ENCODE assay signal across 15 cellular contexts in the genomic region with DNA sequence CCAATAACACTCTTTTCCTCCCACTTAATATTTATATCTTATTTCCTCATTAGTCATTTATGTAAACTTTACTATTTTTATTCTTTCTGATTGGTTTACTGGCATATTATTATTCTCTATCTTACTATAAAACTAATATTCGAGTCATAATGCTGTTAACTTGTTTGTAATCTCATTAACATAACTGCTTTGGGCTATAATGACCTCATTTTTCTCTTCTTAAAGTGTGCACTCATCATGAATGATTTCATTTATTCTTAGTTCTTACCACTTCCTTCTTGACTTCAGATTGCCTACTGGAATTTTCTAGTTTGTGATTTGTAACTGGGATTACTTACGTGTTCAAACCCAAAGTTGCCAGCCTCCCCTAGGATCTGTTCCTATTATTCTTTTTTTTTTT.
"Had no signal": no experiment of that assay in that cellular context is flagged by ENCODE, and none has a peak within 500 bp of the region (broad histone marks: within the 10 kb centered on the region; RNA-seq: fewer than 3 reads in every experiment).

No MANE protein-coding gene starts in this region.

- H3K27ac ChIP-seq: coronary artery, pancreas, upper lobe of right lung had no signal

- H3K27me3 Mint-ChIP-seq: activated naive CD8-positive, alpha-beta T cell treated with anti-CD3 and anti-CD28 coated beads, Interleukin-2, amount 10 ng/mL, durations not matched to agents 7 days and 5 days; activated T-helper 17 cell treated with anti-CD3 and anti-CD28 coated beads, Interleukin-2, amount 50 U/mL, for 72 hours; naive thymus-derived CD8-positive, alpha-beta T cell; stimulated activated naive B cell treated with anti-CD40 and anti-IgM and Interleukin-4, amounts not matched to agents 10 μg/mL and 1 μg/mL and 100 μg/mL, for 72 hours had no signal

- H3K4me1 ChIP-seq: pancreas had no signal

- H3K4me3 Mint-ChIP-seq: activated CD4-positive, alpha-beta memory T cell treated with anti-CD3 and anti-CD28 coated beads for 36 hours; activated naive CD8-positive, alpha-beta T cell treated with anti-CD3 and anti-CD28 coated beads, Interleukin-2, amount 10 ng/mL, durations not matched to agents 7 days and 5 days; activated T-helper 17 cell treated with anti-CD3 and anti-CD28 coated beads, Interleukin-2, amount 50 U/mL, for 72 hours; naive thymus-derived CD8-positive, alpha-beta T cell; stimulated activated naive B cell treated with anti-CD40 and anti-IgM and Interleukin-4, amounts not matched to agents 10 μg/mL and 1 μg/mL and 100 μg/mL, for 72 hours had no signal

- H3K4me1 Mint-ChIP-seq: activated naive CD8-positive, alpha-beta T cell treated with anti-CD3 and anti-CD28 coated beads, Interleukin-2, amount 10 ng/mL, durations not matched to agents 7 days and 5 days; activated T-helper 17 cell treated with anti-CD3 and anti-CD28 coated beads, Interleukin-2, amount 50 U/mL, for 72 hours had no signal

- H3K27me3 ChIP-seq: esophagus squamous epithelium, pancreas, sigmoid colon, upper lobe of right lung had no signal

- FAIRE-seq: endometrium, pancreas had no signal

- H3K36me3 ChIP-seq: esophagus squamous epithelium, pancreas, sigmoid colon, upper lobe of right lung had no signal

- ATAC-seq: activated T-helper 17 cell treated with anti-CD3 and anti-CD28 coated beads, Interleukin-2, amount 50 U/mL, for 72 hours; naive thymus-derived CD8-positive, alpha-beta T cell; pancreas; stimulated activated naive B cell treated with anti-CD40 and anti-IgM and Interleukin-4, amounts not matched to agents 10 μg/mL and 1 μg/mL and 100 μg/mL, for 72 hours; upper lobe of right lung had no signal

- H3K4me3 ChIP-seq: coronary artery, esophagus squamous epithelium, pancreas, sigmoid colon, upper lobe of right lung had no signal

- H3K9me3 Mint-ChIP-seq: activated CD4-positive, alpha-beta memory T cell treated with anti-CD3 and anti-CD28 coated beads for 36 hours; stimulated activated naive B cell treated with anti-CD40 and anti-IgM and Interleukin-4, amounts not matched to agents 10 μg/mL and 1 μg/mL and 100 μg/mL, for 72 hours had no signal

- H3K27ac Mint-ChIP-seq: activated CD4-positive, alpha-beta memory T cell treated with anti-CD3 and anti-CD28 coated beads for 36 hours; activated naive CD8-positive, alpha-beta T cell treated with anti-CD3 and anti-CD28 coated beads, Interleukin-2, amount 10 ng/mL, durations not matched to agents 7 days and 5 days; activated T-helper 17 cell treated with anti-CD3 and anti-CD28 coated beads, Interleukin-2, amount 50 U/mL, for 72 hours; stimulated activated naive B cell treated with anti-CD40 and anti-IgM and Interleukin-4, amounts not matched to agents 10 μg/mL and 1 μg/mL and 100 μg/mL, for 72 hours had no signal

- H3K9me3 ChIP-seq: esophagus squamous epithelium, pancreas, sigmoid colon, upper lobe of right lung had no signal

- H3K36me3 Mint-ChIP-seq: activated CD4-positive, alpha-beta memory T cell treated with anti-CD3 and anti-CD28 coated beads for 36 hours; stimulated activated naive B cell treated with anti-CD40 and anti-IgM and Interleukin-4, amounts not matched to agents 10 μg/mL and 1 μg/mL and 100 μg/mL, for 72 hours had no signal

- DNase-seq: activated CD4-positive, alpha-beta memory T cell treated with anti-CD3 and anti-CD28 coated beads for 36 hours; activated CD4-positive, alpha-beta T cell treated with anti-CD3 and anti-CD28 coated beads for 4 hours; activated naive CD4-positive, alpha-beta T cell; activated naive CD8-positive, alpha-beta T cell treated with anti-CD3 and anti-CD28 coated beads, Interleukin-2, amount 10 ng/mL, durations not matched to agents 7 days and 5 days; activated T-cell treated with anti-CD3 and anti-CD28 coated beads for 4 hours; esophagus squamous epithelium; mesendoderm; naive thymus-derived CD8-positive, alpha-beta T cell; pancreas; sigmoid colon; stimulated activated naive B cell treated with anti-CD40 and anti-IgM and Interleukin-4, amounts not matched to agents 10 μg/mL and 1 μg/mL and 100 μg/mL, for 72 hours; upper lobe of right lung had no signal
